ENCODE assay signal across 12 cellular contexts in genomic region chr5:137395011-137395755, GRCh38.
DNase-seq lines count a peak whose midpoint lies in the region; ATAC-seq and TF ChIP-seq lines count a peak whose summit lies in the region.
"Had no signal": no experiment of that assay in that cellular context is flagged by ENCODE, and none has a peak within 500 bp of the region (broad histone marks: within the 10 kb centered on the region; RNA-seq: fewer than 3 reads in every experiment).

No MANE protein-coding gene starts in this region.

- in situ Hi-C loops in gastrocnemius medialis (cut with MboI; ENCODE audit: low sequenced_read_pairs in 4 of 4): no loop called here

- no peak for TF ChIP-seq POLR2A in gastrocnemius medialis (IDR thresholded peaks at IDR 0.05)

- H3K9me3 ChIP-seq in gastrocnemius medialis (no peaks in the 10 kb centered on the region), lower lobe of right lung (no peaks in the 10 kb centered on the region)
- H3K9me3 ChIP-seq: upper lobe of right lung had no signal

- no peak for TF ChIP-seq CTCF in gastrocnemius medialis (IDR thresholded peaks at IDR 0.05 in 4 of 5, conservative IDR thresholded peaks at IDR 0.05 in 1 of 5)
- TF ChIP-seq CTCF in lower lobe of right lung (IDR thresholded peaks at IDR 0.05): no peak

- DNase-seq in NCI-H1417 (lab: John Stamatoyannopoulos, UW): peak in 2 of 3 experiments; percentile 21 to 49
- no peak for DNase-seq in NCI-H1417 treated with DMSO at 0.1 percent for 48 hours (lab: John Stamatoyannopoulos, UW)
- DNase-seq in NCI-H2196 treated with DMSO at 0.1 percent for 48 hours (lab: John Stamatoyannopoulos, UW; ENCODE audit: unreplicated experiment): peak; percentile 81
- peak; percentile 80 for DNase-seq in cerebellar cortex (ENCODE audit: low spot score)
- peak; percentile 6 to 48 for DNase-seq in gastrocnemius medialis
- no peak for DNase-seq in activated CD4-positive, alpha-beta T cell treated with anti-CD3 and anti-CD28 coated beads for 36 hours
- DNase-seq in retina: no peak
- no peak for DNase-seq in lower lobe of right lung
- DNase-seq: activated naive CD4-positive, alpha-beta T cell treated with Interleukin-2 at 50 U/mL for 16 hours; effector CD8-positive, alpha-beta T cell; KBM-7; upper lobe of right lung had no signal

- peaks cover 16% of the 10 kb centered on the region for H3K27me3 Mint-ChIP-seq in activated CD4-positive, alpha-beta T cell treated with anti-CD3 and anti-CD28 coated beads for 36 hours

- no peaks in the 10 kb centered on the region for H3K4me1 Mint-ChIP-seq in activated CD4-positive, alpha-beta T cell treated with anti-CD3 and anti-CD28 coated beads for 36 hours

- H3K4me3 ChIP-seq in gastrocnemius medialis (no peak overlapping the region), lower lobe of right lung (no peak overlapping the region)
- H3K4me3 ChIP-seq: upper lobe of right lung had no signal

- POLR2A ChIA-PET in activated CD4-positive, alpha-beta T cell treated with anti-CD3 and anti-CD28 coated beads for 36 hours (lab: Charles Lee): interaction anchor here (0.5 kb wide), 1 partner anchor 44 kb away, joined by 3 read pairs; no protein-coding TSS in a partner anchor

- no peaks in the 10 kb centered on the region for H3K36me3 ChIP-seq in gastrocnemius medialis
- H3K36me3 ChIP-seq in lower lobe of right lung: no peaks in the 10 kb centered on the region
- H3K36me3 ChIP-seq: upper lobe of right lung had no signal

- ATAC-seq in gastrocnemius medialis (peak; percentile 84 to 88), lower lobe of right lung (no peak)
- no peak for ATAC-seq in activated CD4-positive, alpha-beta T cell treated with anti-CD3 and anti-CD28 coated beads for 36 hours
- ATAC-seq: upper lobe of right lung had no signal

- intact Hi-C loops in gastrocnemius medialis (cut with DNase I; ENCODE audit: low total_unique reads) (no loop called here), lower lobe of right lung (cut with DNase I) (no loop called here)
- intact Hi-C loops in activated CD4-positive, alpha-beta T cell treated with anti-CD3 and anti-CD28 coated beads for 36 hours (cut with DNase I, micrococcal nuclease): no loop called here

- CTCF ChIA-PET in activated CD4-positive, alpha-beta T cell treated with anti-CD3 and anti-CD28 coated beads for 36 hours (lab: Charles Lee): interaction anchor here (0.9 to 1.0 kb wide), 2 partner anchors 50 to 75 kb away, joined by 3 to 4 read pairs; no protein-coding TSS in a partner anchor

- H3K27me3 ChIP-seq in gastrocnemius medialis: no peaks in the 10 kb centered on the region
- H3K27me3 ChIP-seq in lower lobe of right lung (ENCODE audit: low read depth): no peaks in the 10 kb centered on the region
- H3K27me3 ChIP-seq: upper lobe of right lung had no signal

- peaks cover 3 to 11% of the 10 kb centered on the region in 2 donors for H3K4me1 ChIP-seq in gastrocnemius medialis
- no peaks in the 10 kb centered on the region for H3K4me1 ChIP-seq in lower lobe of right lung
- H3K4me1 ChIP-seq: upper lobe of right lung had no signal

- H3K36me3 Mint-ChIP-seq in activated CD4-positive, alpha-beta T cell treated with anti-CD3 and anti-CD28 coated beads for 36 hours (ENCODE audit: low read depth): no peaks in the 10 kb centered on the region

- H3K9me3 Mint-ChIP-seq in activated CD4-positive, alpha-beta T cell treated with anti-CD3 and anti-CD28 coated beads for 36 hours (ENCODE audit: low read depth): no peaks in the 10 kb centered on the region

- no peak overlapping the region for H3K4me3 Mint-ChIP-seq in activated CD4-positive, alpha-beta T cell treated with anti-CD3 and anti-CD28 coated beads for 36 hours

- H3K27ac Mint-ChIP-seq in activated CD4-positive, alpha-beta T cell treated with anti-CD3 and anti-CD28 coated beads for 36 hours: no peak overlapping the region

- peak overlapping the region in 1 of 4 donors; percentile 28 for H3K27ac ChIP-seq in gastrocnemius medialis
- H3K27ac ChIP-seq in lower lobe of right lung: no peak overlapping the region
- H3K27ac ChIP-seq: upper lobe of right lung had no signal

Comparison
In these comparisons a context has a peak if more than half of its experiments do, and no peak if none do; other contexts are left out.
1. DNase-seq: peak in NCI-H1417 (2 of 3), NCI-H2196 treated with DMSO at 0.1 percent for 48 hours (single experiment), cerebellar cortex (single experiment) and gastrocnemius medialis (2 of 2); none in NCI-H1417 treated with DMSO at 0.1 percent for 48 hours (single experiment), activated CD4-positive, alpha-beta T cell treated with anti-CD3 and anti-CD28 coated beads for 36 hours (single experiment), retina (single experiment) and lower lobe of right lung (single experiment).
2. ATAC-seq: peak in gastrocnemius medialis (2 of 2); none in activated CD4-positive, alpha-beta T cell treated with anti-CD3 and anti-CD28 coated beads for 36 hours (single experiment) and lower lobe of right lung (0 of 2).